In genomic region chr18:55064760-55065159, GRCh38 we compare ENCODE assay signal across 15 cellular contexts.
DNase-seq lines count a peak whose midpoint lies in the region; ATAC-seq and TF ChIP-seq lines count a peak whose summit lies in the region.
"Had no signal": no experiment of that assay in that cellular context is flagged by ENCODE, and none has a peak within 500 bp of the region (broad histone marks: within the 10 kb centered on the region; RNA-seq: fewer than 3 reads in every experiment).

No MANE protein-coding gene starts in this region.

- CTCF ChIA-PET in GM10248 (lab: Yijun Ruan, JAX), result interaction anchor here (1.3 kb wide), 1 partner anchor 11 kb away, joined by 3 read pairs; no protein-coding TSS in a partner anchor

- H3K36me3 ChIP-seq in aorta (ENCODE audit: control insufficient read depth in 1 of 2, insufficient read depth in 2 of 2, low read length in 1 of 2), result no peaks in the 10 kb centered on the region
- H3K36me3 ChIP-seq: esophagus squamous epithelium had no signal

- intact Hi-C loops in aorta (cut with DNase I), result no loop called here

- no peak overlapping the region for H3K4me3 ChIP-seq in aorta (ENCODE audit: low read length in 2 of 2)
- H3K4me3 ChIP-seq: esophagus squamous epithelium had no signal

- ATAC-seq in GM19372 (IDR thresholded peaks at IDR 0.05; ENCODE audit: low read depth, unreplicated experiment), result peak; percentile 61
- ATAC-seq in HG02759 (IDR thresholded peaks at IDR 0.05; ENCODE audit: unreplicated experiment), result peak; percentile 65
- ATAC-seq in HG03460 (IDR thresholded peaks at IDR 0.05; ENCODE audit: unreplicated experiment), result peak; percentile 66
- no peak for ATAC-seq in SK-N-SH treated with all-trans-retinoic acid at 6 μM for 48 hours
- no peak for ATAC-seq in aorta (ENCODE audit: low FRiP score)

- WGBS in aorta, 2 donors, result 77 to 83% methylated on average over 5 of the region's 5 CpGs

- POLR2A ChIA-PET in GM10248 (lab: Yijun Ruan, JAX), result no interaction called here

- H3K27ac ChIP-seq in aorta (ENCODE audit: low read depth in 1 of 2, low read length in 2 of 2), result no peak overlapping the region
- H3K27ac ChIP-seq: esophagus squamous epithelium had no signal

- no peaks in the 10 kb centered on the region for H3K9me3 ChIP-seq in aorta (ENCODE audit: control insufficient read depth, low read length)
- H3K9me3 ChIP-seq: esophagus squamous epithelium had no signal

- H3K4me1 ChIP-seq in aorta (ENCODE audit: control insufficient read depth in 1 of 2, insufficient read depth in 2 of 2, low read length in 2 of 2), result no peaks in the 10 kb centered on the region
- H3K4me1 ChIP-seq: esophagus squamous epithelium had no signal

- peak; percentile 15 for DNase-seq in GM10248 (ENCODE audit: extremely low spot score)
- no peak for DNase-seq in SKM-1 treated with dmso at 0.1 percent for 144 hours (lab: John Stamatoyannopoulos, UW; ENCODE audit: unreplicated experiment)
- DNase-seq in aorta, result no peak
- DNase-seq in T-helper 9 cell, result no peak
- DNase-seq: activated naive CD4-positive, alpha-beta T cell treated with Interleukin-2 at 50 U/mL for 16 hours; caudate nucleus; DMS79 treated with DMSO at 0.1 percent for 48 hours; esophagus squamous epithelium; midbrain; NCI-H1048; NCI-H748 treated with DMSO at 0.1 percent for 48 hours had no signal

- TF ChIP-seq CTCF in GM10248 (IDR thresholded peaks at IDR 0.05; ENCODE audit: control extremely low read depth, extremely low read depth, low read depth, missing control alignments), result no peak

- no peaks in the 10 kb centered on the region for H3K27me3 ChIP-seq in aorta (ENCODE audit: control insufficient read depth in 1 of 2, insufficient read depth in 2 of 2, low read length in 1 of 2)
- H3K27me3 ChIP-seq: esophagus squamous epithelium had no signal

TF ChIP-seq in SK-N-SH treated with all-trans-retinoic acid at 6 μM for 48 hours, 23 proteins besides CTCF, POLR2A, EP300 and RAD21:
- TF ChIP-seq GLIS3 (CRISPR knock-in tag; IDR thresholded peaks at IDR 0.05) (no peak), OSR1 (CRISPR knock-in tag; IDR thresholded peaks at IDR 0.05) (no peak), SNAI2 (CRISPR knock-in tag; IDR thresholded peaks at IDR 0.05) (no peak), RARB (CRISPR knock-in tag; IDR thresholded peaks at IDR 0.05) (no peak), POU6F1 (CRISPR knock-in tag; IDR thresholded peaks at IDR 0.05; ENCODE audit: borderline replicate concordance, low read depth) (no peak), ZNF8 (CRISPR knock-in tag; IDR thresholded peaks at IDR 0.05) (no peak), ZNF70 (CRISPR knock-in tag; IDR thresholded peaks at IDR 0.05) (no peak)
TF ChIP-seq in SK-N-SH treated with all-trans-retinoic acid at 6 μM for 48 hours: peak in this region for 0.

Comparison
In these comparisons a context has a peak if more than half of its experiments do, and no peak if none do; other contexts are left out.
1. ATAC-seq: peak in GM19372 (single experiment), HG02759 (single experiment) and HG03460 (single experiment); none in SK-N-SH treated with all-trans-retinoic acid at 6 μM for 48 hours (single experiment) and aorta (single experiment).